ENCODE assay signal across 21 cellular contexts in genomic region chr1:228079601-228080263, GRCh38. TPM values are rescaled to one million over a fixed set of nuclear protein-coding genes. Genes with fewer than 3 reads are reported as not detected.
DNase-seq lines count a peak whose midpoint lies in the region; ATAC-seq and TF ChIP-seq lines count a peak whose summit lies in the region.
"Had no signal": no experiment of that assay in that cellular context is flagged by ENCODE, and none has a peak within 500 bp of the region (broad histone marks: within the 10 kb centered on the region; RNA-seq: fewer than 3 reads in every experiment).

No MANE protein-coding gene starts in this region.

- peaks cover 16% of the 10 kb centered on the region for H3K36me3 Mint-ChIP-seq in T-helper 2 cell treated with Interferon-gamma antibody and Interleukin-4, amounts not matched to agents 5 μg/mL and 100 μg/mL, for 36 hours (ENCODE audit: low read depth)

- H3K4me1 ChIP-seq in heart right ventricle: peaks cover 11 to 27% (median 23%) of the 10 kb centered on the region in 9 donors
- peaks cover 18 to 23% (median 20%) of the 10 kb centered on the region in 4 donors for H3K4me1 ChIP-seq in transverse colon

- H3K27ac Mint-ChIP-seq in T-helper 2 cell treated with Interferon-gamma antibody and Interleukin-4, amounts not matched to agents 5 μg/mL and 100 μg/mL, for 36 hours: no peak overlapping the region
- H3K27ac Mint-ChIP-seq: HFFc6 had no signal

- DNase-seq in Right ventricle myocardium inferior (ENCODE audit: missing footprints) (peak; percentile 48), heart right ventricle (no peak), left ventricle myocardium superior (peak; percentile 22), transverse colon (peak; percentile 5), NCI-H774 (lab: John Stamatoyannopoulos, UW) (no peak)
- no peak for DNase-seq in T-helper 2 cell treated with Interferon-gamma antibody and Interleukin-4, amounts not matched to agents 5 μg/mL and 100 μg/mL, for 36 hours (ENCODE audit: low spot score)
- DNase-seq: activated CD4-positive, alpha-beta T cell treated with anti-CD3 and anti-CD28 coated beads, Interleukin-2, amount 50 U/mL, for 48 hours; activated T-cell treated with anti-CD3 and anti-CD28 coated beads, Interleukin-2, amount 50 U/mL, for 48 hours; DMS79 treated with DMSO at 0.1 percent for 48 hours; foreskin fibroblast; HFFc6; hypothalamus; IMR-90; midbrain; NCI-H2029; NCI-H446 treated with DMSO at 0.1 percent for 48 hours; stimulated activated CD4-positive, alpha-beta T cell treated with anti-CD3 and anti-CD28 coated beads, Interleukin-12 subunit alpha, Interleukin-12 subunit beta, amount 100 ng/mL, for 4 hours; testis had no signal

- H3K4me1 Mint-ChIP-seq in T-helper 2 cell treated with Interferon-gamma antibody and Interleukin-4, amounts not matched to agents 5 μg/mL and 100 μg/mL, for 36 hours (ENCODE audit: low read depth): peaks cover 19% of the 10 kb centered on the region

- peak overlapping the region; percentile 46 for H3K4me3 Mint-ChIP-seq in T-helper 2 cell treated with Interferon-gamma antibody and Interleukin-4, amounts not matched to agents 5 μg/mL and 100 μg/mL, for 36 hours
- H3K4me3 Mint-ChIP-seq: HFFc6 had no signal

- TF ChIP-seq CTCF in heart right ventricle (IDR thresholded peaks at IDR 0.05) (no peak), transverse colon (IDR thresholded peaks at IDR 0.05) (no peak)

- no peak overlapping the region for H3K4me3 ChIP-seq in heart right ventricle
- H3K4me3 ChIP-seq in transverse colon: no peak overlapping the region
- H3K4me3 ChIP-seq: testis had no signal

- intact Hi-C loops in Right ventricle myocardium inferior (cut with DNase I): loop anchor here (10.0 kb wide), 1 partner anchor 315 kb away; no protein-coding TSS in a partner anchor
- intact Hi-C loops in heart right ventricle (cut with DNase I): no loop called here
- intact Hi-C loops in left ventricle myocardium superior (cut with micrococcal nuclease): no loop called here
- intact Hi-C loops in transverse colon (cut with DNase I; ENCODE audit: low total_unique reads): loop anchor here (10.0 kb wide), 1 partner anchor 595 kb away; no protein-coding TSS in a partner anchor

- H3K9me3 ChIP-seq in heart right ventricle (no peaks in the 10 kb centered on the region), transverse colon (no peaks in the 10 kb centered on the region)
- H3K9me3 ChIP-seq: testis had no signal

- 90 to 94% methylated on average over 7 of the region's 7 CpGs for WGBS in heart right ventricle, 2 donors
- WGBS in transverse colon (ENCODE audit: low coverage in 1 of 2), 2 donors: 90% methylated on average over 7 of the region's 7 CpGs; no CpG with 5 or more reads in 1 of the 2 donors

- no peaks in the 10 kb centered on the region for H3K27me3 Mint-ChIP-seq in T-helper 2 cell treated with Interferon-gamma antibody and Interleukin-4, amounts not matched to agents 5 μg/mL and 100 μg/mL, for 36 hours (ENCODE audit: low read depth)

- TF ChIP-seq POLR2A in transverse colon (IDR thresholded peaks at IDR 0.05): no peak

- in situ Hi-C loops in transverse colon (cut with MboI; ENCODE audit: low pct_ligation_motif_present in 1 of 4, low pct_unique_long_range_greater_than_20kb in 1 of 4, low sequenced_read_pairs in 3 of 4): no loop called here

- no peaks in the 10 kb centered on the region for H3K36me3 ChIP-seq in heart right ventricle
- no peaks in the 10 kb centered on the region for H3K36me3 ChIP-seq in transverse colon

- H3K27ac ChIP-seq in heart right ventricle (no peak overlapping the region), transverse colon (no peak overlapping the region)
- H3K27ac ChIP-seq: HL-60, testis had no signal

- H3K27me3 ChIP-seq in heart right ventricle: peaks cover 0 to 4% (median 0%) of the 10 kb centered on the region in 7 donors
- H3K27me3 ChIP-seq in transverse colon: no peaks in the 10 kb centered on the region
- H3K27me3 ChIP-seq: testis had no signal

- TF ChIP-seq EP300 in transverse colon (IDR thresholded peaks at IDR 0.05; ENCODE audit: low read depth): no peak

- no peaks in the 10 kb centered on the region for H3K9me3 Mint-ChIP-seq in T-helper 2 cell treated with Interferon-gamma antibody and Interleukin-4, amounts not matched to agents 5 μg/mL and 100 μg/mL, for 36 hours
- H3K9me3 Mint-ChIP-seq: HFFc6 had no signal

- ATAC-seq in Right ventricle myocardium inferior (no peak), heart right ventricle (no peak), left ventricle myocardium superior (no peak), GM18502 (IDR thresholded peaks at IDR 0.05; ENCODE audit: poor library complexity, unreplicated experiment) (no peak), GM18868 (IDR thresholded peaks at IDR 0.05; ENCODE audit: unreplicated experiment) (no peak)

RNA-seq across cellular contexts. Expression of gene ARF1, which starts 2.8 kb away (rescaled TPM):
- 281 TPM for total RNA-seq in Right ventricle myocardium inferior
- 100 to 1,000 TPM; 262 to 372 (median 338) TPM for total RNA-seq in heart right ventricle
- 100 to 1,000 TPM; 204 to 498 TPM for polyA plus RNA-seq in heart right ventricle
- total RNA-seq in left ventricle myocardium superior: 285 TPM
- 100 to 1,000 TPM; 303 to 452 (median 375) TPM for total RNA-seq in transverse colon

RNA-seq across cellular contexts. Expression of gene C1orf35, which starts 23.4 kb away (rescaled TPM):
- 6.0 TPM for total RNA-seq in Right ventricle myocardium inferior
- total RNA-seq in heart right ventricle: 10 to 100 TPM in 1 of 10 donors, 1 to 10 TPM in 9; 5.6 to 10.6 (median 6.3) TPM
- 10 to 100 TPM; 11.3 to 15.7 TPM for polyA plus RNA-seq in heart right ventricle
- total RNA-seq in left ventricle myocardium superior: 10.5 TPM
- 10 to 100 TPM; 11.6 to 17.1 (median 15.7) TPM for total RNA-seq in transverse colon

RNA-seq across cellular contexts. Expression of gene MRPL55, which starts 29.4 kb away (rescaled TPM):
- total RNA-seq in Right ventricle myocardium inferior: 57.0 TPM
- 10 to 100 TPM; 38.0 to 65.2 (median 46.3) TPM for total RNA-seq in heart right ventricle
- 100 to 1,000 TPM; 113 to 174 TPM for polyA plus RNA-seq in heart right ventricle
- total RNA-seq in left ventricle myocardium superior: 58.6 TPM
- total RNA-seq in transverse colon: 10 to 100 TPM; 47.1 to 95.5 (median 77.1) TPM

Comparison
In these comparisons a context has a peak if more than half of its experiments do, and no peak if none do; other contexts are left out.
1. DNase-seq: peak in Right ventricle myocardium inferior (single experiment), left ventricle myocardium superior (single experiment) and transverse colon (single experiment); none in heart right ventricle (0 of 2), T-helper 2 cell treated with Interferon-gamma antibody and Interleukin-4, amounts not matched to agents 5 μg/mL and 100 μg/mL, for 36 hours (single experiment) and NCI-H774 (single experiment).
2. intact Hi-C loops: an anchor here in Right ventricle myocardium inferior (10.0 kb wide) and transverse colon (10.0 kb wide); none called in heart right ventricle and left ventricle myocardium superior.